1 cellular context compared by ENCODE assay signal in genomic region chr6:3723966-3724365, GRCh38.
TF ChIP-seq lines count a peak whose summit lies in the region.

No MANE protein-coding gene starts in this region.

TF ChIP-seq in K562, 482 proteins besides CTCF, POLR2A, EP300 and RAD21:
- TF ChIP-seq ELF4 (CRISPR knock-in tag; IDR thresholded peaks at IDR 0.05): no peak
- no peak for TF ChIP-seq SIX5 (IDR thresholded peaks at IDR 0.05; ENCODE audit: borderline replicate concordance in 1 of 2, insufficient read depth in 1 of 2, low read depth in 1 of 2, low read length in 2 of 2)
- TF ChIP-seq MITF (IDR thresholded peaks at IDR 0.05): 0 out of 2 replicates have a peak, but pooled peaks have one; percentile 21
- TF ChIP-seq SMAD1 (IDR thresholded peaks at IDR 0.05; ENCODE audit: low read depth, low read length, partially characterized antibody): no peak
- no peak for TF ChIP-seq MEF2D (tag; conservative IDR thresholded peaks at IDR 0.05; ENCODE audit: low read depth)
- no peak for TF ChIP-seq ATF6 (CRISPR knock-in tag; IDR thresholded peaks at IDR 0.05)
- no peak for TF ChIP-seq JUNB (CRISPR knock-in tag; conservative IDR thresholded peaks at IDR 0.05)
- no peak for TF ChIP-seq ZNF263 (CRISPR knock-in tag; IDR thresholded peaks at IDR 0.05; ENCODE audit: borderline replicate concordance)
- TF ChIP-seq FOXJ3 (CRISPR knock-in tag; IDR thresholded peaks at IDR 0.05): no peak
- no peak for TF ChIP-seq ZBTB34 (CRISPR knock-in tag; IDR thresholded peaks at IDR 0.05)
- TF ChIP-seq ZNF512 (tag; IDR thresholded peaks at IDR 0.05): no peak
- no peak for TF ChIP-seq TCF7L2 (IDR thresholded peaks at IDR 0.05; ENCODE audit: low read depth, low read length)
- no peak for TF ChIP-seq ZNF24 (IDR thresholded peaks at IDR 0.05)
- 0 out of 2 replicates have a peak, but pooled peaks have one; percentile 23 for TF ChIP-seq BHLHE40 (IDR thresholded peaks at IDR 0.05; ENCODE audit: low read length)
- TF ChIP-seq FOXK1 (CRISPR knock-in tag; IDR thresholded peaks at IDR 0.05; ENCODE audit: borderline replicate concordance): no peak
- TF ChIP-seq SOX6 (IDR thresholded peaks at IDR 0.05): no peak
- no peak for TF ChIP-seq ZNF124 (CRISPR knock-in tag; IDR thresholded peaks at IDR 0.05)
- TF ChIP-seq E2F6 (IDR thresholded peaks at IDR 0.05; ENCODE audit: borderline replicate concordance in 1 of 2, extremely low read depth in 1 of 2, insufficient read depth in 1 of 2, insufficient read length in 1 of 2, low read depth in 1 of 2, low read length in 1 of 2, poor library complexity in 1 of 2, severe bottlenecking in 1 of 2): peak in 1 of 2 experiments; percentile 13
- no peak for TF ChIP-seq RERE (CRISPR knock-in tag; IDR thresholded peaks at IDR 0.05; ENCODE audit: borderline replicate concordance)
- TF ChIP-seq KLF1 (tag; IDR thresholded peaks at IDR 0.05): no peak
TF ChIP-seq in K562: peak in this region for 3.
